Comparison of ENCODE assay signal across 14 cellular contexts in the genomic region with DNA sequence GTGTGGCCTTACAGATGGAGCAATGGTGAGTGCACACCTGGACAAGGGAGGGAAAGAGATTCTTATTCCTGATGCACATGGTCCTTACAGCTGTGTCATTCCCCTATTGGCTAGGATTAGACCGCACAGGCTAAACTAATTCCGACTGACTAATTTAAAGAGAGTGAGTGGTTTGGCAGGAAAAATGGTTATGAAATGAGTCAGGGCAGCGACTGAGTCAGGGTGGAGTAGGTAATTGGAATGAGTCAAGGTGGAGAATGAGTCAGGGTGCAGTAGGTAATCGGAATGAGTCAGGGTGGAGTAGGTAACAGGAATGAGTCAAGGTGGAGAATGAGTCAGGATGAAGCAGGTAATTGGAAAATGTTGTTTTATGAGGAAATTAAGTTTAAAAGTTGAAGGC.
DNase-seq lines count a peak whose midpoint lies in the region; ATAC-seq lines count a peak whose summit lies in the region.
"Had no signal": no experiment of that assay in that cellular context is flagged by ENCODE, and none has a peak within 500 bp of the region (broad histone marks: within the 10 kb centered on the region; RNA-seq: fewer than 3 reads in every experiment).

No MANE protein-coding gene starts in this region.

- ATAC-seq in HG02798 (IDR thresholded peaks at IDR 0.05; ENCODE audit: poor library complexity, unreplicated experiment) = no peak
- ATAC-seq: activated CD4-positive, CD25-positive, alpha-beta regulatory T cell treated with anti-CD3 and anti-CD28 coated beads, Interleukin-2, amount 50 U/mL, for 24 hours; activated naive CD8-positive, alpha-beta T cell treated with anti-CD3 and anti-CD28 coated beads, Interleukin-2, amount 50 U/mL, for 24 hours; left cardiac atrium had no signal

- DNase-seq in SIG-M5 treated with dmso at 0.1 percent for 504 hours (lab: John Stamatoyannopoulos, UW; ENCODE audit: unreplicated experiment) = peak; percentile 4
- DNase-seq in SIG-M5 (lab: John Stamatoyannopoulos, UW) = no peak
- DNase-seq in HT-29 (ENCODE audit: low spot score) = peak; percentile 77
- peak; percentile 9 for DNase-seq in amniotic epithelial cell (ENCODE audit: low read depth)
- peak in 32 of 56 donors; percentile 0 to 78 (median 20) for DNase-seq in nucleus accumbens (lab: John Stamatoyannopoulos, UW)
- no peak for DNase-seq in NCI-H526 (lab: John Stamatoyannopoulos, UW)
- no peak for DNase-seq in NCI-H345 treated with DMSO at 0.1 percent for 48 hours (lab: John Stamatoyannopoulos, UW; ENCODE audit: unreplicated experiment)
- DNase-seq: activated naive CD8-positive, alpha-beta T cell treated with anti-CD3 and anti-CD28 coated beads, Interleukin-2, amount 50 U/mL, for 24 hours; EL; left cardiac atrium; NCI-H510A treated with DMSO at 0.1 percent for 48 hours; RPMI8226 had no signal

Comparison
In these comparisons a context has a peak if more than half of its experiments do, and no peak if none do; other contexts are left out.
1. DNase-seq: peak in SIG-M5 treated with dmso at 0.1 percent for 504 hours (single experiment), HT-29 (single experiment), amniotic epithelial cell (single experiment) and nucleus accumbens (32 of 56); none in SIG-M5 (single experiment), NCI-H526 (0 of 2) and NCI-H345 treated with DMSO at 0.1 percent for 48 hours (single experiment).